In genomic region chr6:30060634-30060981, GRCh38 we compare ENCODE assay signal across 8 cellular contexts. TPM values are rescaled to one million over a fixed set of nuclear protein-coding genes. Genes with fewer than 3 reads are reported as not detected.
A peak's percentile ranks its signal among the peaks of the same experiment; 100 is the strongest.
DNase-seq lines count a peak whose midpoint lies in the region; ATAC-seq, FAIRE-seq and TF ChIP-seq lines count a peak whose summit lies in the region.

No MANE protein-coding gene starts in this region.

- dilution Hi-C loops in endothelial cell of umbilical vein (cut with MboI; ENCODE audit: extremely low pct_ligation_motif_present, low sequenced_read_pairs): no loop called here

- H2AFZ ChIP-seq in SK-N-SH (ENCODE audit: low read depth) (peak overlapping the region; percentile 92), endothelial cell of umbilical vein (ENCODE audit: low read depth, low read length) (peak overlapping the region; percentile 47)

- H3K9me1 ChIP-seq in endothelial cell of umbilical vein (replicated peaks; ENCODE audit: control insufficient read depth, extremely low read depth, insufficient read depth, low read length): no peaks in the 10 kb centered on the region

- peaks cover 36% of the 10 kb centered on the region for H3K79me2 ChIP-seq in SK-N-SH (ENCODE audit: insufficient read depth)
- H3K79me2 ChIP-seq in endothelial cell of umbilical vein (ENCODE audit: control insufficient read depth, insufficient read depth, low read length): peaks cover 19% of the 10 kb centered on the region

- under 1% methylated on average over 20 of the region's 20 CpGs for WGBS in SK-N-SH (ENCODE audit: low lambda C conversion rate)

- peaks cover 23 to 40% of the 10 kb centered on the region in 2 experiments for H3K36me3 ChIP-seq in SK-N-SH (replicated peaks in 1 of 2; ENCODE audit: control insufficient read depth in 1 of 2, insufficient read depth in 2 of 2, low read length in 1 of 2)
- peaks cover 0 to 2% of the 10 kb centered on the region in 2 experiments for H3K36me3 ChIP-seq in endothelial cell of umbilical vein (ENCODE audit: control insufficient read depth in 2 of 2, extremely low read depth in 1 of 2, insufficient read depth in 2 of 2, low read length in 2 of 2)
- H3K36me3 ChIP-seq in mucosa of stomach (ENCODE audit: control insufficient read depth, insufficient read depth, low read length): no peaks in the 10 kb centered on the region
- H3K36me3 ChIP-seq in vagina: peaks cover 0 to 9% of the 10 kb centered on the region in 2 donors

- peak; percentile 26 for ATAC-seq in HG02938 (IDR thresholded peaks at IDR 0.05; ENCODE audit: unreplicated experiment)

- H3K9me3 ChIP-seq in SK-N-SH (no peaks in the 10 kb centered on the region), endothelial cell of umbilical vein (replicated peaks; ENCODE audit: control insufficient read depth, insufficient read depth, low read length) (no peaks in the 10 kb centered on the region), mucosa of stomach (ENCODE audit: control insufficient read depth, low read length) (no peaks in the 10 kb centered on the region), vagina (no peaks in the 10 kb centered on the region)

- peaks cover 6 to 14% of the 10 kb centered on the region in 2 experiments; a peak in 3 of 4 replicates for H3K4me1 ChIP-seq in SK-N-SH (ENCODE audit: control insufficient read depth in 1 of 2, insufficient read depth in 2 of 2, low read depth in 1 of 2, low read length in 1 of 2)
- H3K4me1 ChIP-seq in endothelial cell of umbilical vein (ENCODE audit: control insufficient read depth, extremely low read depth, insufficient read depth, low read length): peaks cover 14% of the 10 kb centered on the region
- peaks cover 7% of the 10 kb centered on the region for H3K4me1 ChIP-seq in mucosa of stomach (ENCODE audit: control insufficient read depth, insufficient read depth, low read length)
- H3K4me1 ChIP-seq in vagina: peaks cover 26% of the 10 kb centered on the region

- peak overlapping the region; percentile 89 for H3K9ac ChIP-seq in SK-N-SH
- H3K9ac ChIP-seq in endothelial cell of umbilical vein (replicated peaks; ENCODE audit: extremely low read depth, insufficient read depth, low read length): peak overlapping the region; percentile 89
- peak overlapping the region; percentile 94 for H3K9ac ChIP-seq in mucosa of stomach (ENCODE audit: low read length)

- H3K27ac ChIP-seq in SK-N-SH (ENCODE audit: low read depth in 2 of 2, low read length in 1 of 2) (peak overlapping the region; percentile 71 to 77), endothelial cell of umbilical vein (ENCODE audit: insufficient read depth, low read depth, low read length) (peak overlapping the region; percentile 57), vagina (peak overlapping the region; percentile 91)

- H3K27me3 ChIP-seq in SK-N-SH (ENCODE audit: insufficient read depth) (no peaks in the 10 kb centered on the region), endothelial cell of umbilical vein (ENCODE audit: control insufficient read depth in 2 of 2, insufficient read depth in 2 of 2, low read length in 2 of 2) (no peaks in the 10 kb centered on the region), mucosa of stomach (ENCODE audit: control insufficient read depth, insufficient read depth, low read length) (no peaks in the 10 kb centered on the region), vagina (no peaks in the 10 kb centered on the region)

- peak overlapping the region; percentile 89 for H3K4me2 ChIP-seq in SK-N-SH
- peak overlapping the region; percentile 92 for H3K4me2 ChIP-seq in endothelial cell of umbilical vein (ENCODE audit: insufficient read depth, low read length)

- POLR2A ChIA-PET in SK-N-SH (lab: Yijun Ruan, JAX) (interaction anchor here (0.8 to 1.1 kb wide), 5 partner anchors 8 to 96 kb away, joined by 3 to 5 read pairs (median 3); no protein-coding TSS in a partner anchor), endothelial cell of umbilical vein (lab: Charles Lee) (interaction anchor here (1.4 kb wide), 1 partner anchor 41 kb away, joined by 6 read pairs; no protein-coding TSS in a partner anchor)

- H4K20me1 ChIP-seq in SK-N-SH (ENCODE audit: insufficient read depth) (no peaks in the 10 kb centered on the region), endothelial cell of umbilical vein (replicated peaks; ENCODE audit: control insufficient read depth, extremely low read depth, insufficient read depth, low read length) (no peaks in the 10 kb centered on the region)

- no peak for FAIRE-seq in endothelial cell of umbilical vein (lab: Jason Lieb, UNC)

- CTCF ChIA-PET in SK-N-SH (lab: Yijun Ruan, JAX): interaction anchor here (1.0 to 1.6 kb wide), 2 partner anchors 66 to 70 kb away, joined by 3 to 9 read pairs; no protein-coding TSS in a partner anchor
- CTCF ChIA-PET in endothelial cell of umbilical vein (lab: Charles Lee): interaction anchor here (0.6 to 2.1 kb wide), 8 partner anchors 11 to 411 kb away, joined by 3 to 16 read pairs (median 5); partner anchors contain the start of gene RNF39

- TF ChIP-seq POLR2A in endothelial cell of umbilical vein (IDR thresholded peaks at IDR 0.05; ENCODE audit: low read depth, low read length) (no peak), vagina (IDR thresholded peaks at IDR 0.05) (no peak)

- DNase-seq in NCI-H510A treated with DMSO at 0.1 percent for 48 hours (lab: John Stamatoyannopoulos, UW) (peak; percentile 23), NCI-H510A (lab: John Stamatoyannopoulos, UW) (no peak), SK-N-SH (no peak), endothelial cell of umbilical vein (ENCODE audit: low read depth, low spot score) (no peak), vagina (ENCODE audit: extremely low spot score in 2 of 2) (no peak), NCI-H1930 (lab: John Stamatoyannopoulos, UW) (no peak)

- BruUV-seq in endothelial cell of umbilical vein (replicated peaks; lab: Mats Ljungman, UMichigan): TSS peak; percentile 87

- no peak for TF ChIP-seq EP300 in SK-N-SH (IDR thresholded peaks at IDR 0.05; ENCODE audit: borderline replicate concordance in 1 of 2, low read depth in 1 of 2, low read length in 1 of 2)

- no peak for TF ChIP-seq CTCF in SK-N-SH (IDR thresholded peaks at IDR 0.05)
- no peak for TF ChIP-seq CTCF in endothelial cell of umbilical vein (IDR thresholded peaks at IDR 0.05; ENCODE audit: extremely low read depth in 1 of 2, insufficient read depth in 1 of 2, low read depth in 1 of 2, low read length in 2 of 2)
- no peak for TF ChIP-seq CTCF in vagina (IDR thresholded peaks at IDR 0.05)

- H3F3A ChIP-seq in SK-N-SH (replicated peaks; ENCODE audit: insufficient read depth): peaks cover 11% of the 10 kb centered on the region

- intact Hi-C loops in endothelial cell of umbilical vein (cut with micrococcal nuclease) (loop anchor here (2.0 kb wide), 1 partner anchor 308 kb away; no protein-coding TSS in a partner anchor), vagina (cut with DNase I) (no loop called here)

- TF ChIP-seq RAD21 in SK-N-SH (IDR thresholded peaks at IDR 0.05; ENCODE audit: low read length): no peak

- no peaks in the 10 kb centered on the region for H3K9me2 ChIP-seq in SK-N-SH

- H3K4me3 ChIP-seq in SK-N-SH (ENCODE audit: low read depth in 2 of 2, low read length in 1 of 2) (peak overlapping the region; percentile 96 to 99), endothelial cell of umbilical vein (replicated peaks in 1 of 3; ENCODE audit: insufficient read depth in 1 of 3, low read depth in 1 of 3, low read length in 3 of 3) (peak overlapping the region; percentile 78 to 94 (median 80)), mucosa of stomach (ENCODE audit: low read length) (peak overlapping the region; percentile 77), vagina (peak overlapping the region; percentile 81)

RNA-seq across cellular contexts. Expression of gene POLR1H, which starts 0.5 kb away (rescaled TPM):
- polyA plus RNA-seq in SK-N-SH (2012; rRNA removed) (30.0 and 40.6 TPM in 2 replicates), endothelial cell of umbilical vein (65.3 and 66.7 TPM in 2 replicates)
- 28.9 and 34.9 TPM in 2 replicates for polyA plus RNA-seq in SK-N-SH (2012; cell fraction: cytosol; rRNA removed)
- polyA plus RNA-seq in SK-N-SH (2012; cell fraction: nucleus; rRNA removed): 25.1 and 27.9 TPM in 2 replicates
- total RNA-seq in endothelial cell of umbilical vein (32.5 and 42.5 TPM in 2 replicates), vagina (31.2 TPM)
- polyA plus RNA-seq in endothelial cell of umbilical vein (2011; cell fraction: cytosol; rRNA removed): 47.3 and 54.5 TPM in 2 replicates
- polyA plus RNA-seq in endothelial cell of umbilical vein (2011; cell fraction: nucleus; rRNA removed): 28.5 and 28.6 TPM in 2 replicates
- polyA plus RNA-seq in endothelial cell of umbilical vein (2012): 30.3 and 33.2 TPM in 2 replicates
- polyA minus RNA-seq in endothelial cell of umbilical vein: 20.7 and 25.0 TPM in 2 replicates
- 9.3 TPM for polyA minus RNA-seq in endothelial cell of umbilical vein (2011; cell fraction: cytosol; rRNA and poly(A)+ RNA removed)
- 6.3 and 6.9 TPM in 2 replicates for polyA minus RNA-seq in endothelial cell of umbilical vein (2011; cell fraction: nucleus; rRNA and poly(A)+ RNA removed)

RNA-seq across cellular contexts. Expression of gene PPP1R11, which starts 6.4 kb away (rescaled TPM):
- polyA plus RNA-seq in SK-N-SH (2012; rRNA removed): 46.8 and 52.8 TPM in 2 replicates
- 48.0 and 48.5 TPM in 2 replicates for polyA plus RNA-seq in SK-N-SH (2012; cell fraction: cytosol; rRNA removed)
- polyA plus RNA-seq in SK-N-SH (2012; cell fraction: nucleus; rRNA removed): 26.3 and 37.4 TPM in 2 replicates
- 32.4 and 37.6 TPM in 2 replicates for total RNA-seq in endothelial cell of umbilical vein
- 43.0 and 44.1 TPM in 2 replicates for polyA plus RNA-seq in endothelial cell of umbilical vein
- polyA plus RNA-seq in endothelial cell of umbilical vein (2011; cell fraction: cytosol; rRNA removed): 31.2 and 39.1 TPM in 2 replicates
- polyA plus RNA-seq in endothelial cell of umbilical vein (2011; cell fraction: nucleus; rRNA removed): 24.8 and 25.2 TPM in 2 replicates
- polyA plus RNA-seq in endothelial cell of umbilical vein (2012): 31.3 and 36.8 TPM in 2 replicates
- polyA minus RNA-seq in endothelial cell of umbilical vein: 34.7 and 39.7 TPM in 2 replicates
- polyA minus RNA-seq in endothelial cell of umbilical vein (2011; cell fraction: cytosol; rRNA and poly(A)+ RNA removed): 11.6 TPM
- polyA minus RNA-seq in endothelial cell of umbilical vein (2011; cell fraction: nucleus; rRNA and poly(A)+ RNA removed): 11.3 and 12.2 TPM in 2 replicates
- total RNA-seq in vagina: 19.6 TPM

RNA-seq across cellular contexts. Expression of gene RNF39, which starts 15.0 kb away (rescaled TPM):
- polyA plus RNA-seq in SK-N-SH (2012; rRNA removed): not detected in 2 replicates
- not detected in 2 replicates for polyA plus RNA-seq in SK-N-SH (2012; cell fraction: cytosol; rRNA removed)
- polyA plus RNA-seq in SK-N-SH (2012; cell fraction: nucleus; rRNA removed): 0.02 TPM in 1 of 2 replicates, not detected in the other
- not detected in 2 replicates for total RNA-seq in endothelial cell of umbilical vein
- not detected in 2 replicates for polyA plus RNA-seq in endothelial cell of umbilical vein
- polyA plus RNA-seq in endothelial cell of umbilical vein (2011; cell fraction: cytosol; rRNA removed): not detected in 2 replicates
- not detected in 2 replicates for polyA plus RNA-seq in endothelial cell of umbilical vein (2011; cell fraction: nucleus; rRNA removed)
- polyA plus RNA-seq in endothelial cell of umbilical vein (2012): 0.36 and 0.48 TPM in 2 replicates
- not detected in 2 replicates for polyA minus RNA-seq in endothelial cell of umbilical vein
- polyA minus RNA-seq in endothelial cell of umbilical vein (2011; cell fraction: cytosol; rRNA and poly(A)+ RNA removed): not detected
- polyA minus RNA-seq in endothelial cell of umbilical vein (2011; cell fraction: nucleus; rRNA and poly(A)+ RNA removed): not detected in 2 replicates
- 18.2 TPM for total RNA-seq in vagina

RNA-seq across cellular contexts. Expression of gene TRIM31, which starts 52.3 kb away (rescaled TPM):
- not detected in 2 replicates for polyA plus RNA-seq in SK-N-SH (2012; rRNA removed)
- polyA plus RNA-seq in SK-N-SH (2012; cell fraction: cytosol; rRNA removed): not detected in 2 replicates
- not detected in 2 replicates for polyA plus RNA-seq in SK-N-SH (2012; cell fraction: nucleus; rRNA removed)
- total RNA-seq in endothelial cell of umbilical vein: not detected in 2 replicates
- polyA plus RNA-seq in endothelial cell of umbilical vein: not detected in 2 replicates
- polyA plus RNA-seq in endothelial cell of umbilical vein (2011; cell fraction: cytosol; rRNA removed): not detected in 2 replicates
- not detected in 2 replicates for polyA plus RNA-seq in endothelial cell of umbilical vein (2011; cell fraction: nucleus; rRNA removed)
- not detected in 2 replicates for polyA plus RNA-seq in endothelial cell of umbilical vein (2012)
- not detected in 2 replicates for polyA minus RNA-seq in endothelial cell of umbilical vein
- polyA minus RNA-seq in endothelial cell of umbilical vein (2011; cell fraction: cytosol; rRNA and poly(A)+ RNA removed): not detected
- polyA minus RNA-seq in endothelial cell of umbilical vein (2011; cell fraction: nucleus; rRNA and poly(A)+ RNA removed): not detected in 2 replicates
- total RNA-seq in vagina: not detected

Comparison
In these comparisons a context has a peak if more than half of its experiments do, and no peak if none do; other contexts are left out.
1. RNA of gene RNF39, which starts 15.0 kb away (total RNA-seq): 18.2 TPM in vagina (single experiment); not detected in endothelial cell of umbilical vein; every median in the first group is over 10 times any median in the second.
2. Peak in every context shown above with its lines, with median percentiles within 50 percentile points of each other: H3K27ac ChIP-seq, H3K4me3 ChIP-seq and H3K9ac ChIP-seq.